In the genomic region with DNA sequence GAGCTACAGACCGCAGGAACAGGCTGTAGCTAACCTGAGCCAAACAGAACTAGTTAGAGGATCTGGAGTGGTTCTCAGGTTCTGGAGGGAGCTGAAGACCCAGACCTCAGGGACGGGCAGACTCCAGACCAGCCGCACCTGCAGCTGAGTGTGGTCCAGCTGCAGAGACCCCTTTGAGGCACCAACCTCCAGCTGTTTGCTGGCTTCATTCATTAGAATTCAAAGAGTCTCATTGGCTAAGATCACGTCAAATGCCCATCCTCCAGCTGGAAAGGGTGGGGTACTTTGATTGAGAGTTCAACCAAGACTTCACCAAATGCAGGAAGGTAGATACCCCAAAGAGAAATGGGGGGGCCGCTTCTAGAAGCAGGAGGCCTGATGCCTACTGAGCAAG, we compare ENCODE assay signal across 17 cellular contexts. TPM values are rescaled to one million over a fixed set of nuclear protein-coding genes. Genes with fewer than 3 reads are reported as not detected.
DNase-seq lines count a peak whose midpoint lies in the region; ATAC-seq and TF ChIP-seq lines count a peak whose summit lies in the region.
"Had no signal": no experiment of that assay in that cellular context is flagged by ENCODE, and none has a peak within 500 bp of the region (broad histone marks: within the 10 kb centered on the region; RNA-seq: fewer than 3 reads in every experiment).

No MANE protein-coding gene starts in this region.

- intact Hi-C loops in activated CD4-positive, alpha-beta T cell treated with anti-CD3 and anti-CD28 coated beads, Interleukin-2, amount 10 ng/mL, durations not matched to agents 24 days and 14 days (cut with micrococcal nuclease) = loop anchor here (1.0 kb wide), 1 partner anchor 25 kb away; no protein-coding TSS in a partner anchor
- intact Hi-C loops in activated T-helper 2 cell treated with anti-CD3 and anti-CD28 coated beads, Interferon-gamma antibody, Interleukin-2, Interleukin-4, amounts not matched to agents 10 μg/mL and 5 μg/mL and 100 μg/mL, durations not matched to agents 14 hours and 24 hours and 36 hours (cut with micrococcal nuclease) = loop anchor here (1.0 to 5.0 kb wide), 3 partner anchors 68 to 301 kb away; a partner anchor contains a TSS

- H3K27ac Mint-ChIP-seq in activated CD4-positive, alpha-beta T cell treated with anti-CD3 and anti-CD28 coated beads, Interleukin-2, amount 10 ng/mL, durations not matched to agents 24 days and 14 days = peak overlapping the region; percentile 94
- H3K27ac Mint-ChIP-seq in activated T-helper 2 cell treated with anti-CD3 and anti-CD28 coated beads, Interferon-gamma antibody, Interleukin-2, Interleukin-4, amounts not matched to agents 10 μg/mL and 5 μg/mL and 100 μg/mL, durations not matched to agents 14 hours and 24 hours and 36 hours = peak overlapping the region; percentile 91
- peak overlapping the region; percentile 87 to 96 for H3K27ac Mint-ChIP-seq in natural killer cell treated with Interleukin-12 subunit alpha and Interleukin-12 subunit beta and Interleukin-15 and Interleukin-18, amount 100 ng/mL, for 72 hours

- peaks cover 79% of the 10 kb centered on the region for H3K4me1 Mint-ChIP-seq in activated CD4-positive, alpha-beta T cell treated with anti-CD3 and anti-CD28 coated beads, Interleukin-2, amount 10 ng/mL, durations not matched to agents 24 days and 14 days
- peaks cover 79% of the 10 kb centered on the region for H3K4me1 Mint-ChIP-seq in activated T-helper 2 cell treated with anti-CD3 and anti-CD28 coated beads, Interferon-gamma antibody, Interleukin-2, Interleukin-4, amounts not matched to agents 10 μg/mL and 5 μg/mL and 100 μg/mL, durations not matched to agents 14 hours and 24 hours and 36 hours (ENCODE audit: low read depth)
- H3K4me1 Mint-ChIP-seq in natural killer cell treated with Interleukin-12 subunit alpha and Interleukin-12 subunit beta and Interleukin-15 and Interleukin-18, amount 100 ng/mL, for 72 hours (ENCODE audit: low read depth in 2 of 2) = peaks cover 86 to 92% of the 10 kb centered on the region in 2 donors

- no peaks in the 10 kb centered on the region for H3K27me3 Mint-ChIP-seq in activated CD4-positive, alpha-beta T cell treated with anti-CD3 and anti-CD28 coated beads, Interleukin-2, amount 10 ng/mL, durations not matched to agents 24 days and 14 days
- no peaks in the 10 kb centered on the region for H3K27me3 Mint-ChIP-seq in activated T-helper 2 cell treated with anti-CD3 and anti-CD28 coated beads, Interferon-gamma antibody, Interleukin-2, Interleukin-4, amounts not matched to agents 10 μg/mL and 5 μg/mL and 100 μg/mL, durations not matched to agents 14 hours and 24 hours and 36 hours (ENCODE audit: low read depth)
- no peaks in the 10 kb centered on the region for H3K27me3 Mint-ChIP-seq in natural killer cell treated with Interleukin-12 subunit alpha and Interleukin-12 subunit beta and Interleukin-15 and Interleukin-18, amount 100 ng/mL, for 72 hours

- no peak overlapping the region for H3K4me3 ChIP-seq in coronary artery
- H3K4me3 ChIP-seq: ovary, SJSA1 had no signal

- peak overlapping the region; percentile 70 for H3K4me3 Mint-ChIP-seq in activated CD4-positive, alpha-beta T cell treated with anti-CD3 and anti-CD28 coated beads, Interleukin-2, amount 10 ng/mL, durations not matched to agents 24 days and 14 days
- peak overlapping the region; percentile 9 for H3K4me3 Mint-ChIP-seq in activated T-helper 2 cell treated with anti-CD3 and anti-CD28 coated beads, Interferon-gamma antibody, Interleukin-2, Interleukin-4, amounts not matched to agents 10 μg/mL and 5 μg/mL and 100 μg/mL, durations not matched to agents 14 hours and 24 hours and 36 hours (ENCODE audit: low read depth)
- H3K4me3 Mint-ChIP-seq in natural killer cell treated with Interleukin-12 subunit alpha and Interleukin-12 subunit beta and Interleukin-15 and Interleukin-18, amount 100 ng/mL, for 72 hours = peak overlapping the region; percentile 77

- no peak for DNase-seq in activated CD4-positive, alpha-beta T cell treated with anti-CD3 and anti-CD28 coated beads, Interleukin-2, amount 10 ng/mL, durations not matched to agents 24 days and 14 days
- DNase-seq in activated CD4-positive, alpha-beta T cell treated with anti-CD3 and anti-CD28 coated beads for 1 hour = no peak
- DNase-seq in activated T-helper 2 cell treated with anti-CD3 and anti-CD28 coated beads, Interferon-gamma antibody, Interleukin-2, Interleukin-4, amounts not matched to agents 10 μg/mL and 5 μg/mL and 100 μg/mL, durations not matched to agents 14 hours and 24 hours and 36 hours (ENCODE audit: low spot score) = no peak
- no peak for DNase-seq in natural killer cell treated with Interleukin-12 subunit alpha and Interleukin-12 subunit beta and Interleukin-15 and Interleukin-18, amount 100 ng/mL, for 72 hours (ENCODE audit: low spot score)
- DNase-seq in A172 (ENCODE audit: low spot score) (no peak), coronary artery (ENCODE audit: low spot score) (no peak)
- no peak for DNase-seq in effector CD4-positive, alpha-beta T cell
- DNase-seq: caudate nucleus, COR-L47, foreskin fibroblast, NCI-H1436 treated with DMSO at 0.1 percent for 48 hours, NCI-H446, ovary had no signal

- peak; percentile 1 for ATAC-seq in HG02970 (IDR thresholded peaks at IDR 0.05; ENCODE audit: low FRiP score, unreplicated experiment)
- ATAC-seq in natural killer cell treated with Interleukin-12 subunit alpha and Interleukin-12 subunit beta and Interleukin-15 and Interleukin-18, amount 100 ng/mL, for 72 hours = no peak

- TF ChIP-seq CTCF in coronary artery (IDR thresholded peaks at IDR 0.05) = no peak

- H3K27ac ChIP-seq in coronary artery = no peak overlapping the region
- H3K27ac ChIP-seq: ovary, SJSA1 had no signal

- H3K9me3 Mint-ChIP-seq in activated CD4-positive, alpha-beta T cell treated with anti-CD3 and anti-CD28 coated beads, Interleukin-2, amount 10 ng/mL, durations not matched to agents 24 days and 14 days = no peaks in the 10 kb centered on the region
- peaks cover 5% of the 10 kb centered on the region for H3K9me3 Mint-ChIP-seq in activated T-helper 2 cell treated with anti-CD3 and anti-CD28 coated beads, Interferon-gamma antibody, Interleukin-2, Interleukin-4, amounts not matched to agents 10 μg/mL and 5 μg/mL and 100 μg/mL, durations not matched to agents 14 hours and 24 hours and 36 hours
- H3K9me3 Mint-ChIP-seq in natural killer cell treated with Interleukin-12 subunit alpha and Interleukin-12 subunit beta and Interleukin-15 and Interleukin-18, amount 100 ng/mL, for 72 hours = no peaks in the 10 kb centered on the region

- no peaks in the 10 kb centered on the region for H3K36me3 Mint-ChIP-seq in activated CD4-positive, alpha-beta T cell treated with anti-CD3 and anti-CD28 coated beads, Interleukin-2, amount 10 ng/mL, durations not matched to agents 24 days and 14 days (ENCODE audit: low read depth)
- H3K36me3 Mint-ChIP-seq in activated T-helper 2 cell treated with anti-CD3 and anti-CD28 coated beads, Interferon-gamma antibody, Interleukin-2, Interleukin-4, amounts not matched to agents 10 μg/mL and 5 μg/mL and 100 μg/mL, durations not matched to agents 14 hours and 24 hours and 36 hours (ENCODE audit: low read depth) = no peaks in the 10 kb centered on the region
- H3K36me3 Mint-ChIP-seq in natural killer cell treated with Interleukin-12 subunit alpha and Interleukin-12 subunit beta and Interleukin-15 and Interleukin-18, amount 100 ng/mL, for 72 hours = no peaks in the 10 kb centered on the region

RNA-seq across cellular contexts. Expression of a gene that starts 13.4 kb away (rescaled TPM):
- 288 and 296 TPM in 2 replicates for total RNA-seq in activated CD4-positive, alpha-beta T cell treated with anti-CD3 and anti-CD28 coated beads, Interleukin-2, amount 10 ng/mL, durations not matched to agents 24 days and 14 days
- 404 and 410 TPM in 2 replicates for total RNA-seq in activated T-helper 2 cell treated with anti-CD3 and anti-CD28 coated beads, Interferon-gamma antibody, Interleukin-2, Interleukin-4, amounts not matched to agents 10 μg/mL and 5 μg/mL and 100 μg/mL, durations not matched to agents 14 hours and 24 hours and 36 hours
- total RNA-seq in natural killer cell treated with Interleukin-12 subunit alpha and Interleukin-12 subunit beta and Interleukin-15 and Interleukin-18, amount 100 ng/mL, for 72 hours = 100 to 1,000 TPM; 508 to 635 TPM
- total RNA-seq in A172 (2014; rRNA removed; shearing (Covaris generic)) = 0.02 TPM in 1 of 2 replicates, not detected in the other
- total RNA-seq: SJSA1 had no signal

RNA-seq across cellular contexts. Expression of a gene that starts 25.0 kb away (rescaled TPM):
- total RNA-seq in activated CD4-positive, alpha-beta T cell treated with anti-CD3 and anti-CD28 coated beads, Interleukin-2, amount 10 ng/mL, durations not matched to agents 24 days and 14 days = 6.0 and 6.9 TPM in 2 replicates
- total RNA-seq in activated T-helper 2 cell treated with anti-CD3 and anti-CD28 coated beads, Interferon-gamma antibody, Interleukin-2, Interleukin-4, amounts not matched to agents 10 μg/mL and 5 μg/mL and 100 μg/mL, durations not matched to agents 14 hours and 24 hours and 36 hours = 7.5 and 7.7 TPM in 2 replicates
- 1 to 10 TPM; 1.3 to 3.9 TPM for total RNA-seq in natural killer cell treated with Interleukin-12 subunit alpha and Interleukin-12 subunit beta and Interleukin-15 and Interleukin-18, amount 100 ng/mL, for 72 hours
- total RNA-seq in A172 (2014; rRNA removed; shearing (Covaris generic)) = 2.1 and 7.7 TPM in 2 replicates

RNA-seq across cellular contexts. Expression of a gene that starts 49.2 kb away (rescaled TPM):
- 3.5 and 4.0 TPM in 2 replicates for total RNA-seq in activated CD4-positive, alpha-beta T cell treated with anti-CD3 and anti-CD28 coated beads, Interleukin-2, amount 10 ng/mL, durations not matched to agents 24 days and 14 days
- total RNA-seq in activated T-helper 2 cell treated with anti-CD3 and anti-CD28 coated beads, Interferon-gamma antibody, Interleukin-2, Interleukin-4, amounts not matched to agents 10 μg/mL and 5 μg/mL and 100 μg/mL, durations not matched to agents 14 hours and 24 hours and 36 hours = 0.64 and 0.75 TPM in 2 replicates
- total RNA-seq in natural killer cell treated with Interleukin-12 subunit alpha and Interleukin-12 subunit beta and Interleukin-15 and Interleukin-18, amount 100 ng/mL, for 72 hours = under 1 TPM; 0.11 to 0.29 TPM
- not detected in 2 replicates for total RNA-seq in A172 (2014; rRNA removed; shearing (Covaris generic))
- total RNA-seq: A673, SJSA1, urinary bladder had no signal

RNA-seq across cellular contexts. Expression of a gene that starts 53.6 kb away (rescaled TPM):
- total RNA-seq in activated CD4-positive, alpha-beta T cell treated with anti-CD3 and anti-CD28 coated beads, Interleukin-2, amount 10 ng/mL, durations not matched to agents 24 days and 14 days = 6.8 and 7.1 TPM in 2 replicates
- 9.2 and 10.2 TPM in 2 replicates for total RNA-seq in activated T-helper 2 cell treated with anti-CD3 and anti-CD28 coated beads, Interferon-gamma antibody, Interleukin-2, Interleukin-4, amounts not matched to agents 10 μg/mL and 5 μg/mL and 100 μg/mL, durations not matched to agents 14 hours and 24 hours and 36 hours
- 1 to 10 TPM; 1.8 to 1.9 TPM for total RNA-seq in natural killer cell treated with Interleukin-12 subunit alpha and Interleukin-12 subunit beta and Interleukin-15 and Interleukin-18, amount 100 ng/mL, for 72 hours
- total RNA-seq in A172 (2014; rRNA removed; shearing (Covaris generic)) = not detected in 2 replicates
- total RNA-seq: A673, SJSA1, urinary bladder had no signal

Comparison
In these comparisons a context has a peak if more than half of its experiments do, and no peak if none do; other contexts are left out.
1. H3K4me3 Mint-ChIP-seq: peak in every context shown above with its lines; median percentile 77 in natural killer cell treated with Interleukin-12 subunit alpha and Interleukin-12 subunit beta and Interleukin-15 and Interleukin-18, amount 100 ng/mL, for 72 hours; 70 in activated CD4-positive, alpha-beta T cell treated with anti-CD3 and anti-CD28 coated beads, Interleukin-2, amount 10 ng/mL, durations not matched to agents 24 days and 14 days; 9 in activated T-helper 2 cell treated with anti-CD3 and anti-CD28 coated beads, Interferon-gamma antibody, Interleukin-2, Interleukin-4, amounts not matched to agents 10 μg/mL and 5 μg/mL and 100 μg/mL, durations not matched to agents 14 hours and 24 hours and 36 hours.
2. RNA of a gene that starts 13.4 kb away (total RNA-seq): 508 to 635 TPM in natural killer cell treated with Interleukin-12 subunit alpha and Interleukin-12 subunit beta and Interleukin-15 and Interleukin-18, amount 100 ng/mL, for 72 hours, 404 to 410 TPM in activated T-helper 2 cell treated with anti-CD3 and anti-CD28 coated beads, Interferon-gamma antibody, Interleukin-2, Interleukin-4, amounts not matched to agents 10 μg/mL and 5 μg/mL and 100 μg/mL, durations not matched to agents 14 hours and 24 hours and 36 hours and 288 to 296 TPM in activated CD4-positive, alpha-beta T cell treated with anti-CD3 and anti-CD28 coated beads, Interleukin-2, amount 10 ng/mL, durations not matched to agents 24 days and 14 days; 0.02 TPM in A172; every median in the first group is over 100 times any median in the second.
3. Peak in every context shown above with its lines, with median percentiles within 50 percentile points of each other: H3K27ac Mint-ChIP-seq.